Comparison of ENCODE assay signal across 2 cellular contexts in the genomic region with DNA sequence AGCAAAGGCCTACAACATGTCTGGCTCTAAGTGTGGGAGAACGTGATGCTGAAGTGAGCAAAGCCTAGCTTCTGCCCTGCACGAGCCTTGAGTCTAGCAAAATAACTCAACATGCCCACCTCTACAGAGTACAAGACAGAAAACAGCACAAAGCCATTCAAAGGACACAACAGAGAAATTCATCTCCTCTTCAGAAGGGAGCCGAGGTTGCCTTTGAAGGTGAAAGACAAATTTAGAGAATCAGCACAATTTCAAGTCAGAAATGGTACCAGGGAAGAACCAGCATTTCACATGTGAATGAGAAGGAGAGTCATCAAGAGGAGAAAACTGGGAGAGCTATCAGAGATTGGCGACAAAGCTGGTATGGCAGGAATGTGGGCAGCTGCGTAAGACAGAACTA.
TF ChIP-seq lines count a peak whose summit lies in the region.

No MANE protein-coding gene starts in this region.

TF ChIP-seq in HepG2, 621 proteins besides CTCF, POLR2A, EP300 and RAD21:
- TF ChIP-seq PLRG1 (conservative IDR thresholded peaks at IDR 0.05), result no peak
- TF ChIP-seq, protein P1, sequence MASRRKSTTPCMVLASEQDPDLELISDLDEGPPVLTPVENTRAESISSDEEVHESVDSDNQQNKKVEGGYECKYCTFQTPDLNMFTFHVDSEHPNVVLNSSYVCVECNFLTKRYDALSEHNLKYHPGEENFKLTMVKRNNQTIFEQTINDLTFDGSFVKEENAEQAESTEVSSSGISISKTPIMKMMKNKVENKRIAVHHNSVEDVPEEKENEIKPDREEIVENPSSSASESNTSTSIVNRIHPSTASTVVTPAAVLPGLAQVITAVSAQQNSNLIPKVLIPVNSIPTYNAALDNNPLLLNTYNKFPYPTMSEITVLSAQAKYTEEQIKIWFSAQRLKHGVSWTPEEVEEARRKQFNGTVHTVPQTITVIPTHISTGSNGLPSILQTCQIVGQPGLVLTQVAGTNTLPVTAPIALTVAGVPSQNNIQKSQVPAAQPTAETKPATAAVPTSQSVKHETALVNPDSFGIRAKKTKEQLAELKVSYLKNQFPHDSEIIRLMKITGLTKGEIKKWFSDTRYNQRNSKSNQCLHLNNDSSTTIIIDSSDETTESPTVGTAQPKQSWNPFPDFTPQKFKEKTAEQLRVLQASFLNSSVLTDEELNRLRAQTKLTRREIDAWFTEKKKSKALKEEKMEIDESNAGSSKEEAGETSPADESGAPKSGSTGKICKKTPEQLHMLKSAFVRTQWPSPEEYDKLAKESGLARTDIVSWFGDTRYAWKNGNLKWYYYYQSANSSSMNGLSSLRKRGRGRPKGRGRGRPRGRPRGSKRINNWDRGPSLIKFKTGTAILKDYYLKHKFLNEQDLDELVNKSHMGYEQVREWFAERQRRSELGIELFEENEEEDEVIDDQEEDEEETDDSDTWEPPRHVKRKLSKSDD (CRISPR knock-in tag; IDR thresholded peaks at IDR 0.05; ENCODE audit: low read depth), result no peak
- peak; percentile 7 to 22; a peak in 1 of 4 replicates for TF ChIP-seq MAFK (conservative IDR thresholded peaks at IDR 0.05 in 1 of 2, IDR thresholded peaks at IDR 0.05 in 1 of 2; ENCODE audit: low read length in 2 of 2)

TF ChIP-seq in K562, 482 proteins besides CTCF, POLR2A, EP300 and RAD21:
- TF ChIP-seq ZNF316 (IDR thresholded peaks at IDR 0.05), result peak; percentile 54; the same call in 1 of the 2 replicates
- TF ChIP-seq PRPF4 (IDR thresholded peaks at IDR 0.05; ENCODE audit: insufficient read depth, low read depth, low read length, poor library complexity, severe bottlenecking), result no peak
- 0 out of 2 replicates have a peak, but pooled peaks have one; percentile 14 for TF ChIP-seq MAFG (tag; conservative IDR thresholded peaks at IDR 0.05)
- TF ChIP-seq C11orf30 (IDR thresholded peaks at IDR 0.05; ENCODE audit: low read depth), result peak; percentile 48; the same call in 1 of the 2 replicates
- no peak for TF ChIP-seq GABPB2 (CRISPR knock-in tag; conservative IDR thresholded peaks at IDR 0.05)
